In genomic region chr4:161343188-161343950, GRCh38 we compare ENCODE assay signal across 1 cellular context.
TF ChIP-seq lines count a peak whose summit lies in the region.

No MANE protein-coding gene starts in this region.

TF ChIP-seq in GM12878, 131 proteins besides CTCF, POLR2A, EP300 and RAD21 (continued from another document):
- TF ChIP-seq, protein P1, sequence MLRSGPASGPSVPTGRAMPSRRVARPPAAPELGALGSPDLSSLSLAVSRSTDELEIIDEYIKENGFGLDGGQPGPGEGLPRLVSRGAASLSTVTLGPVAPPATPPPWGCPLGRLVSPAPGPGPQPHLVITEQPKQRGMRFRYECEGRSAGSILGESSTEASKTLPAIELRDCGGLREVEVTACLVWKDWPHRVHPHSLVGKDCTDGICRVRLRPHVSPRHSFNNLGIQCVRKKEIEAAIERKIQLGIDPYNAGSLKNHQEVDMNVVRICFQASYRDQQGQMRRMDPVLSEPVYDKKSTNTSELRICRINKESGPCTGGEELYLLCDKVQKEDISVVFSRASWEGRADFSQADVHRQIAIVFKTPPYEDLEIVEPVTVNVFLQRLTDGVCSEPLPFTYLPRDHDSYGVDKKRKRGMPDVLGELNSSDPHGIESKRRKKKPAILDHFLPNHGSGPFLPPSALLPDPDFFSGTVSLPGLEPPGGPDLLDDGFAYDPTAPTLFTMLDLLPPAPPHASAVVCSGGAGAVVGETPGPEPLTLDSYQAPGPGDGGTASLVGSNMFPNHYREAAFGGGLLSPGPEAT (IDR thresholded peaks at IDR 0.05; ENCODE audit: low read depth) = peak; percentile 51; the same call in 1 of the 2 replicates
- TF ChIP-seq ZNF274 (IDR thresholded peaks at IDR 0.05; ENCODE audit: insufficient read depth, insufficient read length) (no peak), GATAD2B (conservative IDR thresholded peaks at IDR 0.05; ENCODE audit: low read depth) (peak; percentile 68; the same call in 1 of the 2 replicates), SREBF1 (IDR thresholded peaks at IDR 0.05; ENCODE audit: low read length) (peak; percentile 28; the same call in 1 of the 2 replicates), DPF2 (IDR thresholded peaks at IDR 0.05) (peak; percentile 94), BHLHE40 (IDR thresholded peaks at IDR 0.05; ENCODE audit: borderline replicate concordance in 1 of 2, low read depth in 2 of 2, low read length in 1 of 2) (peak; percentile 28 to 41; a peak in 1 of 4 replicates), POU2F2 (IDR thresholded peaks at IDR 0.05; ENCODE audit: borderline replicate concordance, low read depth, low read length) (peak; percentile 26; the same call in 1 of the 3 replicates), ZNF24 (IDR thresholded peaks at IDR 0.05) (peak; percentile 71; the same call in 1 of the 2 replicates), BRCA1 (IDR thresholded peaks at IDR 0.05; ENCODE audit: low read depth, low read length) (no peak), PRDM15 (CRISPR knock-in tag; IDR thresholded peaks at IDR 0.05) (0 out of 2 replicates have a peak, but pooled peaks have one; percentile 79), CHD2 (IDR thresholded peaks at IDR 0.05; ENCODE audit: borderline replicate concordance, low read depth, low read length) (peak; percentile 30; the same call in 1 of the 2 replicates), ATF7 (IDR thresholded peaks at IDR 0.05; ENCODE audit: low read depth) (peak; percentile 66), TCF12 (IDR thresholded peaks at IDR 0.05; ENCODE audit: low read depth, low read length) (no peak), ZNF687 (IDR thresholded peaks at IDR 0.05) (peak; percentile 92), PBX3 (IDR thresholded peaks at IDR 0.05; ENCODE audit: insufficient replicate concordance, low read depth, low read length) (no peak), PML (IDR thresholded peaks at IDR 0.05; ENCODE audit: low read length) (no peak)
